In genomic region chrX:153938226-153938786, GRCh38 we compare ENCODE assay signal across 1 cellular context.
TF ChIP-seq lines count a peak whose summit lies in the region.

No MANE protein-coding gene starts in this region.

TF ChIP-seq in K562, 482 proteins besides CTCF, POLR2A, EP300 and RAD21:
- TF ChIP-seq HDAC2 (IDR thresholded peaks at IDR 0.05) (no peak), BACH1 (tag; IDR thresholded peaks at IDR 0.05) (no peak), EGR1 (conservative IDR thresholded peaks at IDR 0.05) (0 out of 2 replicates have a peak, but pooled peaks have one; percentile 6), ZKSCAN8 (CRISPR knock-in tag; IDR thresholded peaks at IDR 0.05) (no peak), CHD4 (IDR thresholded peaks at IDR 0.05; ENCODE audit: insufficient read depth, insufficient replicate concordance, low read depth, low read length, poor library complexity, severe bottlenecking) (no peak)
